Comparison of ENCODE assay signal across 19 cellular contexts in the genomic region with DNA sequence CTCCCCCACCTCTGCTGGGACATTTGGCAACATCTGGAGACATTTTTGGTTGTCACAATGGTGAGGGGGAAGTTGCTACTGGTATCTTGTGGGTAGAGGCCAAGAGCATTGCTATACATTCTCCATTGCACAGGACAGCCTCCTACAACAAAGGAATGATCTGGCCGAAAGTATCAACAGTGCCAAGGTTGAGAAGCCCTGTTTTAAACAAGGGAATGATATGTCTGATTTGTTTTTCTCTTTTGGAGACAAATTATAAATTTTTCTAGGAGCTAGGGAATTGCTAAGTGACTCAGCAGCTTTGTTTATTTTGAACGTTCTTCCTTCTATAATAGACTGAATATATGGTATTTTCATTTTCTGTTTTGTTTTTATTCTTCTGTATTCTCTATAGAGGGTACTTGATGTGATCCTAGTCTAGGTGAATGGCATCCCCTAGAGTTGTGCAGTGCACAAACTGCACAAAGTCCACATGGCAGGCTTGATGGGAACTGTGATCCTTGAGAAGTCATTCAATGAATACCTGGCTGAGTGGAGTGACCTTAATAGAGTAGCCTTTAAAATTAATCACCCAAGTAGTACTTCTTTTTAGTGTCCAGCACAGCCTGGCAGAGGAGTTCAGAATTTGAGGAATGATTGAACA.
A peak's percentile ranks its signal among the peaks of the same experiment; 100 is the strongest.
DNase-seq lines count a peak whose midpoint lies in the region; ATAC-seq and TF ChIP-seq lines count a peak whose summit lies in the region.
"Had no signal": no experiment of that assay in that cellular context is flagged by ENCODE, and none has a peak within 500 bp of the region (broad histone marks: within the 10 kb centered on the region; RNA-seq: fewer than 3 reads in every experiment).

No MANE protein-coding gene starts in this region.

- no peaks in the 10 kb centered on the region for H3K36me3 Mint-ChIP-seq in T-helper 2 cell treated with Interferon-gamma antibody and Interleukin-4, amounts not matched to agents 5 μg/mL and 100 μg/mL, for 36 hours (ENCODE audit: low read depth)

- H3K9me3 ChIP-seq in stomach smooth muscle (ENCODE audit: control insufficient read depth in 2 of 2, low read length in 2 of 2): no peaks in the 10 kb centered on the region

- no peak for TF ChIP-seq CTCF in foreskin fibroblast (IDR thresholded peaks at IDR 0.05; ENCODE audit: low read depth, low read length)

- peaks cover 2% of the 10 kb centered on the region for H3K27me3 Mint-ChIP-seq in T-helper 2 cell treated with Interferon-gamma antibody and Interleukin-4, amounts not matched to agents 5 μg/mL and 100 μg/mL, for 36 hours (ENCODE audit: low read depth)

- no peaks in the 10 kb centered on the region for H3K27me3 ChIP-seq in stomach smooth muscle (ENCODE audit: control insufficient read depth in 1 of 2, insufficient read depth in 2 of 2, low read length in 2 of 2)
- H3K27me3 ChIP-seq: cardiac muscle cell had no signal

- intact Hi-C loops in Right ventricle myocardium inferior (cut with DNase I): no loop called here

- peaks cover 17% of the 10 kb centered on the region for H3K4me1 ChIP-seq in stomach smooth muscle (ENCODE audit: control insufficient read depth, insufficient read depth, low read length)

- peak overlapping the region; percentile 24 for H3K27ac ChIP-seq in stomach smooth muscle (ENCODE audit: low read length)
- H3K27ac ChIP-seq: cardiac muscle cell, epithelial cell of prostate, HL-60 had no signal

- H3K9ac ChIP-seq in stomach smooth muscle (ENCODE audit: low read length in 2 of 2): no peak overlapping the region

- DNase-seq in HCEC 1CT: peak; percentile 37
- DNase-seq in astrocyte of the hippocampus (ENCODE audit: low read depth, low spot score): peak; percentile 5
- peak; percentile 6 to 46 for DNase-seq in foreskin fibroblast
- DNase-seq in central memory CD4-positive, alpha-beta T cell: no peak
- DNase-seq in Right ventricle myocardium inferior (ENCODE audit: missing footprints): no peak
- no peak for DNase-seq in T-helper 2 cell treated with Interferon-gamma antibody and Interleukin-4, amounts not matched to agents 5 μg/mL and 100 μg/mL, for 36 hours (ENCODE audit: low spot score)
- DNase-seq: activated CD4-positive, alpha-beta T cell treated with anti-CD3 and anti-CD28 coated beads for 48 hours; left ventricle myocardium superior; NCI-H1436 treated with DMSO at 0.1 percent for 48 hours; NCI-H748 treated with DMSO at 0.1 percent for 48 hours; SHP77; stimulated activated CD4-positive, alpha-beta T cell treated with anti-CD3 and anti-CD28 coated beads, Interleukin-2, amount 100 ng/mL, for 48 hours; stimulated activated naive CD8-positive, alpha-beta T cell treated with anti-CD3 and anti-CD28 coated beads, Interleukin-15, Interleukin-2, amounts not matched to agents 100 U/mL and 50 U/mL, for 24 hours; trophoblast cell had no signal

- H3K9me3 Mint-ChIP-seq in T-helper 2 cell treated with Interferon-gamma antibody and Interleukin-4, amounts not matched to agents 5 μg/mL and 100 μg/mL, for 36 hours: no peaks in the 10 kb centered on the region

- H3K27ac Mint-ChIP-seq in T-helper 2 cell treated with Interferon-gamma antibody and Interleukin-4, amounts not matched to agents 5 μg/mL and 100 μg/mL, for 36 hours: no peak overlapping the region

- H3K4me3 Mint-ChIP-seq in T-helper 2 cell treated with Interferon-gamma antibody and Interleukin-4, amounts not matched to agents 5 μg/mL and 100 μg/mL, for 36 hours: no peak overlapping the region

- H3K4me3 ChIP-seq in foreskin fibroblast (ENCODE audit: low read depth in 1 of 2, low read length in 2 of 2) (no peak overlapping the region), stomach smooth muscle (ENCODE audit: low read length in 2 of 2) (no peak overlapping the region)
- H3K4me3 ChIP-seq: cardiac muscle cell had no signal

- ATAC-seq in Right ventricle myocardium inferior: no peak
- no peak for ATAC-seq in GM19328 (IDR thresholded peaks at IDR 0.05; ENCODE audit: unreplicated experiment)
- ATAC-seq: stimulated activated naive CD8-positive, alpha-beta T cell treated with anti-CD3 and anti-CD28 coated beads, Interleukin-15, Interleukin-2, amounts not matched to agents 100 U/mL and 50 U/mL, for 24 hours had no signal

- no peaks in the 10 kb centered on the region for H3K4me1 Mint-ChIP-seq in T-helper 2 cell treated with Interferon-gamma antibody and Interleukin-4, amounts not matched to agents 5 μg/mL and 100 μg/mL, for 36 hours (ENCODE audit: low read depth)

- no peaks in the 10 kb centered on the region for H3K36me3 ChIP-seq in stomach smooth muscle (ENCODE audit: control insufficient read depth in 2 of 2, insufficient read depth in 2 of 2, low read length in 2 of 2)
- H3K36me3 ChIP-seq: cardiac muscle cell had no signal

Comparison
In these comparisons a context has a peak if more than half of its experiments do, and no peak if none do; other contexts are left out.
1. DNase-seq: peak in HCEC 1CT (single experiment), astrocyte of the hippocampus (single experiment) and foreskin fibroblast (2 of 2); none in central memory CD4-positive, alpha-beta T cell (single experiment), Right ventricle myocardium inferior (single experiment) and T-helper 2 cell treated with Interferon-gamma antibody and Interleukin-4, amounts not matched to agents 5 μg/mL and 100 μg/mL, for 36 hours (single experiment).